Comparison of ENCODE assay signal across 27 cellular contexts in the genomic region with DNA sequence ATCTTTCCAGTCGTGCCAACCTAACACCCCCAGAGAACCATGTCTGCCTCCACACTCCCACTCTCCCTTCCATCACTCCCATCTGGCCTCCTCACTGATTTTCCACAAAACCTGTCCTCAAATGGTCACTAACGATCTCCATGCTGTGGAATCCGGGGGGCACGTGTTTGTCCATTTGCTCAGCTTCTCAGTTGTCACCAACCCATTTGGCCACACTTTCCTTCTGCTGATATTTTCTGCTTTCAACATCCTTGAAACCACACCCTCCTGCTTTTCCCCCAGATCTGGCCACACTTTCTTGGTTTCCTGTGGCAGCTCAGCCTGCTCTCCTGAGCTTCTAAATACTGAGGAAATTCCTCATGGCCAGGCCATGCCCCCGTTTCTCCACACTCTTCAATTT.
"Had no signal": no experiment of that assay in that cellular context is flagged by ENCODE, and none has a peak within 500 bp of the region (broad histone marks: within the 10 kb centered on the region; RNA-seq: fewer than 3 reads in every experiment).

No MANE protein-coding gene starts in this region.

- H3K27me3 Mint-ChIP-seq: dendritic cell treated with granulocyte-macrophage colony-stimulating factor and Interleukin-4, amounts not matched to agents 40 ng/mL and 50 ng/mL, for 4 days had no signal

- H3K36me3 ChIP-seq: esophagus squamous epithelium, gastrocnemius medialis, heart right ventricle, left lung, lower lobe of right lung had no signal

- DNase-seq: cortex of kidney; effector CD8-positive, alpha-beta T cell; effector memory CD8-positive, alpha-beta T cell; endodermal cell; erythroblast; esophagus squamous epithelium; foreskin fibroblast; foreskin melanocyte; gastrocnemius medialis; glutamatergic neuron; head of caudate nucleus; heart right ventricle; hippocampal formation; left cardiac atrium; left lung; left ventricle myocardium superior; lower lobe of right lung; mesendoderm; midbrain; naive thymus-derived CD4-positive, alpha-beta T cell had no signal

- H3K9me3 ChIP-seq: esophagus squamous epithelium, gastrocnemius medialis, heart right ventricle, left lung, lower lobe of right lung had no signal

- H3K27ac Mint-ChIP-seq: dendritic cell treated with granulocyte-macrophage colony-stimulating factor and Interleukin-4, amounts not matched to agents 40 ng/mL and 50 ng/mL, for 4 days; effector memory CD8-positive, alpha-beta T cell; endodermal cell; memory B cell had no signal

- ATAC-seq: effector memory CD8-positive, alpha-beta T cell; esophagus mucosa; gastrocnemius medialis; heart right ventricle; left cardiac atrium; left lung; left ventricle myocardium superior; lower lobe of right lung; naive thymus-derived CD4-positive, alpha-beta T cell had no signal

- H3K4me3 Mint-ChIP-seq: dendritic cell treated with granulocyte-macrophage colony-stimulating factor and Interleukin-4, amounts not matched to agents 40 ng/mL and 50 ng/mL, for 4 days; effector memory CD8-positive, alpha-beta T cell; endodermal cell; memory B cell had no signal

- H3K27me3 ChIP-seq: gastrocnemius medialis, left lung had no signal

- H3K4me3 ChIP-seq: esophagus squamous epithelium, gastrocnemius medialis, heart right ventricle, left lung, lower lobe of right lung had no signal

- H3K27ac ChIP-seq: epithelial cell of prostate, esophagus squamous epithelium, gastrocnemius medialis, heart right ventricle, left lung, lower lobe of right lung had no signal

- H3K36me3 Mint-ChIP-seq: memory B cell; naive thymus-derived CD4-positive, alpha-beta T cell had no signal

- H3K4me1 Mint-ChIP-seq: memory B cell had no signal

- FAIRE-seq: endometrium, islet of Langerhans, keratinocyte had no signal

- H3K4me1 ChIP-seq: esophagus squamous epithelium, gastrocnemius medialis, left lung, lower lobe of right lung had no signal

- H3K9me3 Mint-ChIP-seq: endodermal cell, memory B cell had no signal
